Comparison of ENCODE assay signal across 15 cellular contexts in genomic region chr4:134320048-134320447, GRCh38.
"Had no signal": no experiment of that assay in that cellular context is flagged by ENCODE, and none has a peak within 500 bp of the region (broad histone marks: within the 10 kb centered on the region; RNA-seq: fewer than 3 reads in every experiment).

No MANE protein-coding gene starts in this region.

- DNase-seq: activated CD4-positive, alpha-beta T cell treated with anti-CD3 and anti-CD28 coated beads, Interleukin-2, amount 10 ng/mL, durations not matched to agents 7 days and 5 days; activated CD4-positive, CD25-positive, alpha-beta regulatory T cell; activated naive CD4-positive, alpha-beta T cell treated with anti-CD3 and anti-CD28 coated beads, Interleukin-2, amount 10 ng/mL, durations not matched to agents 7 days and 5 days; activated T-cell treated with anti-CD3 and anti-CD28 coated beads for 4 hours; foreskin melanocyte; heart right ventricle; mammary epithelial cell; natural killer cell; nucleus accumbens; right cardiac atrium; small intestine; stomach had no signal

- ATAC-seq: activated T-helper 17 cell treated with anti-CD3 and anti-CD28 coated beads, Interleukin-2, amount 50 U/mL, for 72 hours; esophagus mucosa; heart right ventricle; left lobe of liver; natural killer cell; right cardiac atrium had no signal

- H3K4me3 ChIP-seq: heart right ventricle, stomach had no signal

- H3K27ac ChIP-seq: heart right ventricle, stomach had no signal
